ENCODE assay signal across 10 cellular contexts in the genomic region with DNA sequence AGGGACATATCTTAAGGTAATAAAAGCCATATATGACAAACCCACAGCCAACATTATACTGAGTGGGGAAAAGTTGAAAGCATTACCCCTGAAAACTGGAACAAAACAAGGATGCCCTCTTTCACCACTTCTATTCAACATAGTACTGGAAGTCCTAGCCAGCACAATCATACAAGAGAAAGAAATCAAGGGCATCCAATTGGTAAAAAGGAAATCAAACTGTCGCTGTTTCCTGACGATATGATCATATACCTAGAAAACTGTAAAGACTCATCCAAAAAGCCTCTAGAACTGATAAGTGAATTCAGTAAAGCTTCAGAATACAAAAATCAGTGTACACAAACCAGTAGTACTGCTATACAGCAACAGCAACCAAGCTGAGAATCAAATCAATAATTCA.
"Had no signal": no experiment of that assay in that cellular context is flagged by ENCODE, and none has a peak within 500 bp of the region (broad histone marks: within the 10 kb centered on the region; RNA-seq: fewer than 3 reads in every experiment).

No MANE protein-coding gene starts in this region.

- ATAC-seq: HCT116, HepG2 had no signal

- H2AFZ ChIP-seq: GM23248 had no signal

- H3K36me3 ChIP-seq: HAP-1 had no signal

- H3K9ac ChIP-seq: GM23248 had no signal

- H3K27ac ChIP-seq: GM23248, HL-60 had no signal

- H3K4me1 ChIP-seq: HAP-1 had no signal

- H3K4me3 Mint-ChIP-seq: HFFc6, IgD-negative memory B cell had no signal

- DNase-seq: GM23248, GOT3, H7, HFFc6, KBM-7 had no signal

- H3K27me3 Mint-ChIP-seq: IgD-negative memory B cell had no signal

- H3K4me3 ChIP-seq: GM23248, HAP-1 had no signal
